ENCODE assay signal across 11 cellular contexts in genomic region chr19:17967258-17968051, GRCh38. TPM values are rescaled to one million over a fixed set of nuclear protein-coding genes. Genes with fewer than 3 reads are reported as not detected.
DNase-seq lines count a peak whose midpoint lies in the region; ATAC-seq and TF ChIP-seq lines count a peak whose summit lies in the region.
"Had no signal": no experiment of that assay in that cellular context is flagged by ENCODE, and none has a peak within 500 bp of the region (broad histone marks: within the 10 kb centered on the region; RNA-seq: fewer than 3 reads in every experiment).

No MANE protein-coding gene starts in this region.

- H3K9me3 ChIP-seq in body of pancreas = no peaks in the 10 kb centered on the region
- H3K9me3 ChIP-seq: adrenal gland had no signal

- in situ Hi-C loops in astrocyte of the cerebellum (cut with HindIII; ENCODE audit: low sequenced_read_pairs) = no loop called here

- ATAC-seq in GM21423 (IDR thresholded peaks at IDR 0.05; ENCODE audit: unreplicated experiment) (no peak), body of pancreas (no peak), GM21367 (IDR thresholded peaks at IDR 0.05; ENCODE audit: unreplicated experiment) (no peak)

- H3K4me3 ChIP-seq in astrocyte of the cerebellum (ENCODE audit: low read depth, low read length) (peak overlapping the region; percentile 21), body of pancreas (no peak overlapping the region)

- no peaks in the 10 kb centered on the region for H3K4me1 ChIP-seq in body of pancreas
- H3K4me1 ChIP-seq: adrenal gland had no signal

- H3K4me1 Mint-ChIP-seq in mesothelial cell of epicardium = peaks cover 11% of the 10 kb centered on the region

- TF ChIP-seq CTCF in astrocyte of the cerebellum (IDR thresholded peaks at IDR 0.05; ENCODE audit: low read depth, low read length, missing control alignments) (no peak), mesothelial cell of epicardium (IDR thresholded peaks at IDR 0.05; ENCODE audit: unreplicated experiment) (no peak), body of pancreas (IDR thresholded peaks at IDR 0.05) (no peak)

- DNase-seq in 8988T (peak; percentile 59), D341Med (ENCODE audit: low spot score) (peak; percentile 79), astrocyte of the cerebellum (ENCODE audit: low read depth) (no peak), mesothelial cell of epicardium (ENCODE audit: low spot score in 2 of 2, unreplicated experiment in 2 of 2) (no peak), body of pancreas (no peak), germinal center (ENCODE audit: low spot score) (no peak)
- DNase-seq: adrenal gland had no signal

- 0 to 10% methylated on average over 9 to 32 of the region's 35 CpGs for WGBS in body of pancreas, 2 donors

- no peak overlapping the region for H3K27ac ChIP-seq in body of pancreas
- H3K27ac ChIP-seq: adrenal gland, HL-60 had no signal

- no peak overlapping the region for H3K27ac Mint-ChIP-seq in mesothelial cell of epicardium
- H3K27ac Mint-ChIP-seq: T-helper 1 cell treated with Interleukin-12 subunit alpha and Interleukin-12 subunit beta and Interleukin-4 antibody, amounts not matched to agents 30 μg/mL and 1 μg/mL, for 36 hours had no signal

- peak overlapping the region; percentile 78 for H3K4me3 Mint-ChIP-seq in mesothelial cell of epicardium
- H3K4me3 Mint-ChIP-seq: T-helper 1 cell treated with Interleukin-12 subunit alpha and Interleukin-12 subunit beta and Interleukin-4 antibody, amounts not matched to agents 30 μg/mL and 1 μg/mL, for 36 hours had no signal

- intact Hi-C loops in body of pancreas (cut with DNase I) = no loop called here

- peaks cover 0 to 14% of the 10 kb centered on the region in 2 donors for H3K27me3 ChIP-seq in body of pancreas

- no peaks in the 10 kb centered on the region for H3K9me3 Mint-ChIP-seq in mesothelial cell of epicardium
- H3K9me3 Mint-ChIP-seq: T-helper 1 cell treated with Interleukin-12 subunit alpha and Interleukin-12 subunit beta and Interleukin-4 antibody, amounts not matched to agents 30 μg/mL and 1 μg/mL, for 36 hours had no signal

- no peaks in the 10 kb centered on the region for H3K36me3 ChIP-seq in body of pancreas (replicated peaks in 1 of 2; ENCODE audit: insufficient read depth in 1 of 2, low read depth in 2 of 2)
- H3K36me3 ChIP-seq: adrenal gland had no signal

- peaks cover 3% of the 10 kb centered on the region for H3K36me3 Mint-ChIP-seq in mesothelial cell of epicardium

- no peak for TF ChIP-seq POLR2A in body of pancreas (IDR thresholded peaks at IDR 0.05)

- H3K27me3 Mint-ChIP-seq in mesothelial cell of epicardium (ENCODE audit: low read depth) = peaks cover 45% of the 10 kb centered on the region

RNA-seq across cellular contexts. Expression of gene KCNN1, which starts 0.5 kb away (rescaled TPM):
- total RNA-seq in mesothelial cell of epicardium (16.8 to 20.3 TPM (median 19.7 TPM) in 3 replicates), body of pancreas (not detected)

RNA-seq across cellular contexts. Expression of gene CCDC124, which starts 34.6 kb away (rescaled TPM):
- 70.4 to 73.1 TPM (median 72.6 TPM) in 3 replicates for total RNA-seq in mesothelial cell of epicardium
- total RNA-seq in body of pancreas = 10 to 100 TPM; 25.2 to 84.0 TPM

RNA-seq across cellular contexts. Expression of gene ARRDC2, which starts 40.5 kb away (rescaled TPM):
- 2.9 to 4.0 TPM (median 2.9 TPM) in 3 replicates for total RNA-seq in mesothelial cell of epicardium
- 10 to 100 TPM; 23.1 to 30.1 TPM for total RNA-seq in body of pancreas

Comparison
In these comparisons a context has a peak if more than half of its experiments do, and no peak if none do; other contexts are left out.
1. DNase-seq: peak in 8988T (single experiment) and D341Med (single experiment); none in astrocyte of the cerebellum (single experiment), mesothelial cell of epicardium (0 of 2), body of pancreas (0 of 4) and germinal center (single experiment).
2. RNA of gene KCNN1, which starts 0.5 kb away (total RNA-seq): 16.8 to 20.3 TPM in mesothelial cell of epicardium; not detected in body of pancreas; every median in the first group is over 10 times any median in the second.